In genomic region chr12:27703720-27704452, GRCh38 we compare ENCODE assay signal across 9 cellular contexts. TPM values are rescaled to one million over a fixed set of nuclear protein-coding genes. Genes with fewer than 3 reads are reported as not detected.
DNase-seq lines count a peak whose midpoint lies in the region; ATAC-seq and TF ChIP-seq lines count a peak whose summit lies in the region.
"Had no signal": no experiment of that assay in that cellular context is flagged by ENCODE, and none has a peak within 500 bp of the region (broad histone marks: within the 10 kb centered on the region; RNA-seq: fewer than 3 reads in every experiment).

No MANE protein-coding gene starts in this region.

- H3K4me3 ChIP-seq in CD4-positive, alpha-beta memory T cell (ENCODE audit: low read length in 2 of 2) = no peak overlapping the region
- no peak overlapping the region for H3K4me3 ChIP-seq in esophagus muscularis mucosa

- no peak for TF ChIP-seq POLR2A in esophagus muscularis mucosa (IDR thresholded peaks at IDR 0.05; ENCODE audit: low read depth)

- H3K4me3 Mint-ChIP-seq in CD4-positive, alpha-beta memory T cell = no peak overlapping the region
- no peak overlapping the region for H3K4me3 Mint-ChIP-seq in nephron
- H3K4me3 Mint-ChIP-seq: activated naive CD8-positive, alpha-beta T cell had no signal

- peaks cover 2 to 7% of the 10 kb centered on the region in 2 donors for H3K27me3 Mint-ChIP-seq in CD4-positive, alpha-beta memory T cell
- H3K27me3 Mint-ChIP-seq in nephron (ENCODE audit: low read depth) = no peaks in the 10 kb centered on the region

- POLR2A ChIA-PET in CD4-positive, alpha-beta memory T cell (lab: Charles Lee; ENCODE audit: partially characterized antibody) = no interaction called here

- no peaks in the 10 kb centered on the region for H3K9me3 Mint-ChIP-seq in CD4-positive, alpha-beta memory T cell
- no peaks in the 10 kb centered on the region for H3K9me3 Mint-ChIP-seq in nephron

- H3K27ac ChIP-seq in CD4-positive, alpha-beta memory T cell (ENCODE audit: low read depth, low read length) = no peak overlapping the region
- no peak overlapping the region for H3K27ac ChIP-seq in esophagus muscularis mucosa (replicated peaks in 1 of 4)

- H3K36me3 Mint-ChIP-seq in CD4-positive, alpha-beta memory T cell = no peaks in the 10 kb centered on the region
- no peaks in the 10 kb centered on the region for H3K36me3 Mint-ChIP-seq in nephron (ENCODE audit: low read depth)
- H3K36me3 Mint-ChIP-seq: activated naive CD8-positive, alpha-beta T cell had no signal

- intact Hi-C loops in CD4-positive, alpha-beta memory T cell (cut with micrococcal nuclease) = loop anchor here (1.0 to 10.0 kb wide), 2 partner anchors 269 to 679 kb away; partner anchors contain the start of gene MED21
- intact Hi-C loops in esophagus muscularis mucosa (cut with DNase I) = no loop called here

- peak overlapping the region in 1 of 7 donors; percentile 47 for H3K27ac Mint-ChIP-seq in CD4-positive, alpha-beta memory T cell
- no peak overlapping the region for H3K27ac Mint-ChIP-seq in nephron
- H3K27ac Mint-ChIP-seq: activated naive CD8-positive, alpha-beta T cell had no signal

- ATAC-seq in GM19324 (IDR thresholded peaks at IDR 0.05; ENCODE audit: low FRiP score, unreplicated experiment) (peak; percentile 85), HG03442 (IDR thresholded peaks at IDR 0.05; ENCODE audit: unreplicated experiment) (peak; percentile 90)

- TF ChIP-seq CTCF in esophagus muscularis mucosa (IDR thresholded peaks at IDR 0.05) (peak; percentile 68 to 78 (median 73)), nephron (IDR thresholded peaks at IDR 0.05; ENCODE audit: unreplicated experiment in 3 of 3) (peak; percentile 72 to 86 (median 79))

- H3K9me3 ChIP-seq in CD4-positive, alpha-beta memory T cell (ENCODE audit: control insufficient read depth in 1 of 2, low read length in 2 of 2) = no peaks in the 10 kb centered on the region
- no peaks in the 10 kb centered on the region for H3K9me3 ChIP-seq in esophagus muscularis mucosa

- H3K27me3 ChIP-seq in CD4-positive, alpha-beta memory T cell (ENCODE audit: insufficient read depth, low read length) = no peaks in the 10 kb centered on the region
- no peaks in the 10 kb centered on the region for H3K27me3 ChIP-seq in esophagus muscularis mucosa

- TF ChIP-seq EP300 in esophagus muscularis mucosa (IDR thresholded peaks at IDR 0.05) = no peak

- 6% methylated on average over 4 of the region's 4 CpGs for WGBS in esophagus muscularis mucosa

- no peaks in the 10 kb centered on the region for H3K4me1 ChIP-seq in CD4-positive, alpha-beta memory T cell (ENCODE audit: insufficient read depth, low read length)
- H3K4me1 ChIP-seq in esophagus muscularis mucosa = no peaks in the 10 kb centered on the region

- DNase-seq in CD4-positive, alpha-beta memory T cell = peak; percentile 52 to 68 (median 58)
- DNase-seq in NK-92 treated with Interleukin-12 subunit alpha and Interleukin-12 subunit beta, amount 100 ng/mL, for 24 hours (lab: John Stamatoyannopoulos, UW) = peak; percentile 56
- peak; percentile 37 for DNase-seq in activated CD8-positive, alpha-beta memory T cell treated with anti-CD3 and anti-CD28 coated beads, Interleukin-2, amount 50 U/mL, for 24 hours (ENCODE audit: extremely low read depth)
- no peak for DNase-seq in esophagus muscularis mucosa (ENCODE audit: extremely low spot score)
- DNase-seq in stromal cell of bone marrow (ENCODE audit: low read depth) = peak; percentile 75

- peaks cover 0 to 3% (median 0%) of the 10 kb centered on the region in 4 donors for H3K4me1 Mint-ChIP-seq in CD4-positive, alpha-beta memory T cell
- H3K4me1 Mint-ChIP-seq in nephron = no peaks in the 10 kb centered on the region

- CTCF ChIA-PET in CD4-positive, alpha-beta memory T cell (lab: Charles Lee; ENCODE audit: partially characterized antibody) = interaction anchor here (0.7 to 7.6 kb wide), 8 partner anchors 8 to 688 kb away, joined by 3 to 65 read pairs (median 4); partner anchors contain the start of gene REP15

- no peaks in the 10 kb centered on the region for H3K36me3 ChIP-seq in CD4-positive, alpha-beta memory T cell (ENCODE audit: insufficient read depth, low read length)
- no peaks in the 10 kb centered on the region for H3K36me3 ChIP-seq in esophagus muscularis mucosa

RNA-seq across cellular contexts. Expression of gene MRPS35, which starts 6.7 kb away (rescaled TPM):
- 10 to 100 TPM; 20.3 to 21.1 TPM for total RNA-seq in CD4-positive, alpha-beta memory T cell
- 10 to 100 TPM; 61.3 to 69.8 TPM for polyA plus RNA-seq in CD4-positive, alpha-beta memory T cell
- total RNA-seq in esophagus muscularis mucosa = 10 to 100 TPM; 34.5 to 39.5 (median 37.6) TPM

RNA-seq across cellular contexts. Expression of gene REP15, which starts 7.6 kb away (rescaled TPM):
- total RNA-seq in CD4-positive, alpha-beta memory T cell = not detected
- under 1 TPM in 1 of 2 donors, not detected in 1; 0.47 TPM for polyA plus RNA-seq in CD4-positive, alpha-beta memory T cell
- 1 to 10 TPM; 1.2 to 2.5 (median 1.3) TPM for total RNA-seq in esophagus muscularis mucosa
